ENCODE assay signal across 8 cellular contexts in the genomic region with DNA sequence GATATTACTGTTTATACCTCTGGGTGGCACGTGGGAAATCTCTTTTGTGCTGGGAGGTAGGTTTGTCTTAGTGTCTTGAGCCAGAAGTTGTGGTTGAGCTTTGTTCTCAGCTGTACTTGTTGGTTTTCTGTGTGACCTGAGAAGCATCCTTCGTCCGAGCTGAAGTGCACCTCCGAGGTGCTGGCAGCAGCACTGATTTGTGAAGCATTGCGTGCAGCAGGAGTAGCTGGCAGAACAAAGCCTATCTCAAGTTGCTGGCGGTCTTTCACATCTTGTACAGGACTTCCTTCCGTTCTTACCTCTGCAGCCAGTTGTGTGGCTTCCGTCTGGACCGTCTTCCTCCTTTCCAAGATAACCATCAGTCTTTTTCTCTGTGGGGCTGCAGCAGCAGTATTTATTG. TPM values are rescaled to one million over a fixed set of nuclear protein-coding genes. Genes with fewer than 3 reads are reported as not detected.
DNase-seq lines count a peak whose midpoint lies in the region; ATAC-seq, FAIRE-seq and TF ChIP-seq lines count a peak whose summit lies in the region.

No MANE protein-coding gene starts in this region.

- H3K36me3 Mint-ChIP-seq in CD4-positive, alpha-beta memory T cell, result peaks cover 0 to 13% of the 10 kb centered on the region in 2 donors

- ATAC-seq in GM21723 (IDR thresholded peaks at IDR 0.05; ENCODE audit: unreplicated experiment), result no peak

- DNase-seq in CD4-positive, alpha-beta memory T cell, result peak; percentile 80 to 85 (median 82)
- peak; percentile 59 for DNase-seq in activated T-helper 1 cell treated with Interleukin-2 at 50 U/mL for 16 hours (ENCODE audit: low read depth)
- DNase-seq in kidney, result no peak
- DNase-seq in thyroid gland, result peak; percentile 91 to 92
- DNase-seq in DMS 273 treated with DMSO at 0.1 percent for 48 hours (lab: John Stamatoyannopoulos, UW), result no peak
- no peak for DNase-seq in NCI-H82 (lab: John Stamatoyannopoulos, UW)

- H3K9me3 ChIP-seq in CD4-positive, alpha-beta memory T cell (ENCODE audit: control insufficient read depth in 1 of 2, low read length in 2 of 2), result no peaks in the 10 kb centered on the region
- no peaks in the 10 kb centered on the region for H3K9me3 ChIP-seq in kidney (ENCODE audit: control insufficient read depth in 1 of 2, low read length in 2 of 2)
- H3K9me3 ChIP-seq in thyroid gland, result no peaks in the 10 kb centered on the region

- H3K27me3 ChIP-seq in CD4-positive, alpha-beta memory T cell (ENCODE audit: insufficient read depth, low read length), result no peaks in the 10 kb centered on the region
- H3K27me3 ChIP-seq in KMS-11 (ENCODE audit: insufficient read depth, low read depth), result no peaks in the 10 kb centered on the region
- H3K27me3 ChIP-seq in thyroid gland, result no peaks in the 10 kb centered on the region

- H3K9me3 Mint-ChIP-seq in CD4-positive, alpha-beta memory T cell, result no peaks in the 10 kb centered on the region

- H2AFZ ChIP-seq in KMS-11 (ENCODE audit: low read depth), result no peak overlapping the region

- H3K27ac Mint-ChIP-seq in CD4-positive, alpha-beta memory T cell, result peak overlapping the region; percentile 83 to 98 (median 90)

- no peak for TF ChIP-seq CTCF in KMS-11 (conservative IDR thresholded peaks at IDR 0.05; ENCODE audit: low read depth, low read length)
- TF ChIP-seq CTCF in kidney (IDR thresholded peaks at IDR 0.05; ENCODE audit: borderline replicate concordance, extremely low read depth, insufficient read depth), result no peak
- no peak for TF ChIP-seq CTCF in thyroid gland (IDR thresholded peaks at IDR 0.05)

- TF ChIP-seq POLR2A in thyroid gland (IDR thresholded peaks at IDR 0.05), result peak in 1 of 2 donors; percentile 38

- POLR2A ChIA-PET in CD4-positive, alpha-beta memory T cell (lab: Charles Lee; ENCODE audit: partially characterized antibody), result interaction anchor here (0.6 to 6.1 kb wide), 28 partner anchors 11 to 956 kb away, joined by 3 to 83 read pairs (median 4); partner anchors contain the start of gene SETX

- intact Hi-C loops in CD4-positive, alpha-beta memory T cell (cut with micrococcal nuclease), result loop anchor here (1.0 to 10.0 kb wide), 3 partner anchors 8 to 957 kb away; partner anchors contain the start of gene SETX
- intact Hi-C loops in kidney (cut with DNase I) (no loop called here), thyroid gland (cut with DNase I) (no loop called here)

- H3K27me3 Mint-ChIP-seq in CD4-positive, alpha-beta memory T cell, result no peaks in the 10 kb centered on the region

- peaks cover 55 to 83% (median 71%) of the 10 kb centered on the region in 4 donors for H3K4me1 Mint-ChIP-seq in CD4-positive, alpha-beta memory T cell

- peak overlapping the region; percentile 59 to 95 (median 88) for H3K4me3 Mint-ChIP-seq in CD4-positive, alpha-beta memory T cell

- H4K20me1 ChIP-seq in KMS-11 (ENCODE audit: insufficient read depth), result peaks cover 78% of the 10 kb centered on the region

- peak overlapping the region; percentile 39 for H3K27ac ChIP-seq in CD4-positive, alpha-beta memory T cell (ENCODE audit: low read depth, low read length)
- H3K27ac ChIP-seq in KMS-11 (peak overlapping the region; percentile 30; the same call in 1 of the 2 replicates), kidney (ENCODE audit: low read depth in 2 of 2, low read length in 2 of 2) (peak overlapping the region; percentile 51 to 90), thyroid gland (peak overlapping the region; percentile 97 to 99 (median 98))

- FAIRE-seq in kidney (lab: Jason Lieb, UNC), result no peak

- peak overlapping the region in 1 of 2 donors; percentile 25 for H3K4me3 ChIP-seq in CD4-positive, alpha-beta memory T cell (ENCODE audit: low read length in 2 of 2)
- H3K4me3 ChIP-seq in KMS-11 (IDR thresholded peaks at IDR 0.05; ENCODE audit: insufficient read depth, low read depth, low read length), result no peak overlapping the region
- H3K4me3 ChIP-seq in kidney (ENCODE audit: low read length in 2 of 2), result peak overlapping the region; percentile 33 to 35
- H3K4me3 ChIP-seq in thyroid gland (replicated peaks in 1 of 3), result no peak overlapping the region

- CTCF ChIA-PET in CD4-positive, alpha-beta memory T cell (lab: Charles Lee; ENCODE audit: partially characterized antibody), result interaction anchor here (0.8 to 2.1 kb wide), 7 partner anchors 9 to 281 kb away, joined by 3 to 11 read pairs (median 4); no protein-coding TSS in a partner anchor

- peaks cover 6% of the 10 kb centered on the region for H3K36me3 ChIP-seq in CD4-positive, alpha-beta memory T cell (ENCODE audit: insufficient read depth, low read length)
- H3K36me3 ChIP-seq in KMS-11 (ENCODE audit: insufficient read depth) (no peaks in the 10 kb centered on the region), kidney (ENCODE audit: control insufficient read depth in 1 of 2, insufficient read depth in 2 of 2, low read length in 2 of 2) (no peaks in the 10 kb centered on the region), thyroid gland (no peaks in the 10 kb centered on the region)

- H3K9ac ChIP-seq in KMS-11, result no peak overlapping the region
- peak overlapping the region in 1 of 2 donors; percentile 21 for H3K9ac ChIP-seq in kidney (ENCODE audit: low read length in 2 of 2)

- WGBS in thyroid gland, 2 donors, result 5 to 9% methylated on average over 5 to 9 of the region's 9 CpGs

- H3K4me2 ChIP-seq in KMS-11, result peak overlapping the region; percentile 91; the same call in 1 of the 2 replicates

- H3K4me1 ChIP-seq in CD4-positive, alpha-beta memory T cell (ENCODE audit: insufficient read depth, low read length), result peaks cover 83% of the 10 kb centered on the region
- H3K4me1 ChIP-seq in KMS-11 (ENCODE audit: low read depth, poor library complexity, severe bottlenecking) (peaks cover 66% of the 10 kb centered on the region), kidney (ENCODE audit: control insufficient read depth in 1 of 2, insufficient read depth in 1 of 2, low read depth in 1 of 2, low read length in 2 of 2) (peaks cover 43 to 47% of the 10 kb centered on the region in 2 donors), thyroid gland (peaks cover 63 to 80% of the 10 kb centered on the region in 2 donors)

- peaks cover 88% of the 10 kb centered on the region for H3K79me2 ChIP-seq in KMS-11 (ENCODE audit: insufficient read depth, low read depth)

RNA-seq across cellular contexts. Expression of gene PRRC2B, which starts 4.3 kb away (rescaled TPM):
- total RNA-seq in CD4-positive, alpha-beta memory T cell, result 100 to 1,000 TPM; 335 to 343 TPM
- 10 to 100 TPM in 1 of 2 donors, 1 to 10 TPM in 1; 2.7 to 46.9 TPM for polyA plus RNA-seq in CD4-positive, alpha-beta memory T cell
- total RNA-seq in kidney, result 227 TPM
- 37.4 TPM for polyA plus RNA-seq in kidney (ENCODE audit: insufficient read depth, low read depth, low replicate concordance)
- 100 to 1,000 TPM in 3 of 4 donors, 10 to 100 TPM in 1; 81.7 to 159 (median 117) TPM for total RNA-seq in thyroid gland

Comparison
In these comparisons a context has a peak if more than half of its experiments do, and no peak if none do; other contexts are left out.
1. DNase-seq: peak in CD4-positive, alpha-beta memory T cell (5 of 5), activated T-helper 1 cell treated with Interleukin-2 at 50 U/mL for 16 hours (single experiment) and thyroid gland (2 of 2); none in kidney (single experiment), DMS 273 treated with DMSO at 0.1 percent for 48 hours (single experiment) and NCI-H82 (single experiment).
2. H3K27ac ChIP-seq: peak in every context shown above with its lines; median percentile 98 in thyroid gland; 70 in kidney; 39 in CD4-positive, alpha-beta memory T cell; 30 in KMS-11.
3. H3K4me3 ChIP-seq: peak in kidney (2 of 2); none in KMS-11 (single experiment) and thyroid gland (0 of 3).